Comparison of ENCODE assay signal across 27 cellular contexts in the genomic region with DNA sequence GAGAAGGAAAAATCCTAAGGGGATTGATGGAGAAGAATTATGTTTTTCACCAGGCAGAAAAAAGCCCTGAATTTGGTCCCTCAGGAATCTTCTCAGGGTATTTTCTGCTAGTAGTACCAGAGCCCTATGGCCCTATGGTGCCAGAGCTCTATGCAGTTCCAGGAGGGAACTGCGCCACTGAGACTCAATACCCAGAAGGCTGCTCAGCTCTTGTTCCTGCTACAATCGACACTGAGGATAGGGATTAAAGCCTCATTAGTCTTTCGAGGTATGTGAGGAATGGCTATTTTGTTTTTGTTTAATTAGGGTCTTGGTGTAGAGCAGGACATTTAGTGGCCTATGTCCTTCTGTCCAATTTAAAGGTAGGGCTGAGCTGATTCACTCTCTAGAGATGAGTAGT. TPM values are rescaled to one million over a fixed set of nuclear protein-coding genes. Genes with fewer than 3 reads are reported as not detected.
"Had no signal": no experiment of that assay in that cellular context is flagged by ENCODE, and none has a peak within 500 bp of the region (broad histone marks: within the 10 kb centered on the region; RNA-seq: fewer than 3 reads in every experiment).

No MANE protein-coding gene starts in this region.

- H3K4me3 Mint-ChIP-seq: activated CD4-positive, alpha-beta memory T cell treated with anti-CD3 and anti-CD28 coated beads for 36 hours; activated CD4-positive, alpha-beta T cell treated with anti-CD3 and anti-CD28 coated beads, Interleukin-2, amount 10 ng/mL, durations not matched to agents 7 days and 5 days; activated naive CD8-positive, alpha-beta T cell treated with anti-CD3 and anti-CD28 coated beads, Interleukin-2, amount 50 U/mL, for 24 hours; activated T-cell treated with anti-CD3 and anti-CD28 coated beads, Interleukin-2, amount 50 U/mL, for 4 hours; brain; central memory CD8-positive, alpha-beta T cell; T-helper 17 cell had no signal

- H3K27ac ChIP-seq: Peyer's patch, RWPE1, SJCRH30 had no signal

- H3K9me3 Mint-ChIP-seq: activated CD4-positive, alpha-beta memory T cell treated with anti-CD3 and anti-CD28 coated beads for 36 hours; activated CD4-positive, alpha-beta T cell treated with anti-CD3 and anti-CD28 coated beads, Interleukin-2, amount 10 ng/mL, durations not matched to agents 7 days and 5 days; activated naive CD4-positive, alpha-beta T cell treated with anti-CD3 and anti-CD28 coated beads, Interleukin-2, amount 50 U/mL, for 72 hours; activated naive CD8-positive, alpha-beta T cell treated with anti-CD3 and anti-CD28 coated beads, Interleukin-2, amount 50 U/mL, for 24 hours; activated T-cell treated with anti-CD3 and anti-CD28 coated beads, Interleukin-2, amount 50 U/mL, for 4 hours; brain; central memory CD8-positive, alpha-beta T cell had no signal

- H3K9me3 ChIP-seq: Peyer's patch, SJCRH30 had no signal

- H3K36me3 ChIP-seq: Peyer's patch, SJCRH30 had no signal

- H3K27ac Mint-ChIP-seq: activated CD4-positive, alpha-beta memory T cell treated with anti-CD3 and anti-CD28 coated beads for 36 hours; activated naive CD4-positive, alpha-beta T cell treated with anti-CD3 and anti-CD28 coated beads, Interleukin-2, amount 50 U/mL, for 72 hours; activated naive CD8-positive, alpha-beta T cell treated with anti-CD3 and anti-CD28 coated beads, Interleukin-2, amount 50 U/mL, for 24 hours; brain; T-helper 17 cell had no signal

- H3K4me3 ChIP-seq: Peyer's patch, SJCRH30 had no signal

- H3K4me1 Mint-ChIP-seq: activated CD4-positive, alpha-beta T cell treated with anti-CD3 and anti-CD28 coated beads, Interleukin-2, amount 10 ng/mL, durations not matched to agents 7 days and 5 days; activated naive CD8-positive, alpha-beta T cell treated with anti-CD3 and anti-CD28 coated beads, Interleukin-2, amount 50 U/mL, for 24 hours; central memory CD8-positive, alpha-beta T cell; T-helper 17 cell had no signal

- H3K4me1 ChIP-seq: Peyer's patch, SJCRH30 had no signal

- H3K27me3 Mint-ChIP-seq: brain had no signal

- H3K27me3 ChIP-seq: Peyer's patch had no signal

- H3K36me3 Mint-ChIP-seq: activated CD4-positive, alpha-beta memory T cell treated with anti-CD3 and anti-CD28 coated beads for 36 hours; activated naive CD4-positive, alpha-beta T cell treated with anti-CD3 and anti-CD28 coated beads, Interleukin-2, amount 50 U/mL, for 72 hours; brain had no signal

- ATAC-seq: activated naive CD4-positive, alpha-beta T cell treated with anti-CD3 and anti-CD28 coated beads, Interleukin-2, amount 50 U/mL, for 72 hours; activated naive CD8-positive, alpha-beta T cell treated with anti-CD3 and anti-CD28 coated beads, Interleukin-2, amount 50 U/mL, for 24 hours; activated T-cell treated with anti-CD3 and anti-CD28 coated beads, Interleukin-2, amount 50 U/mL, for 4 hours; SK-N-SH treated with all-trans-retinoic acid at 6 μM for 48 hours; T-helper 17 cell had no signal

- DNase-seq: activated CD4-positive, alpha-beta memory T cell treated with anti-CD3 and anti-CD28 coated beads for 36 hours; activated CD4-positive, alpha-beta T cell treated with anti-CD3 and anti-CD28 coated beads, Interleukin-2, amount 10 ng/mL, durations not matched to agents 7 days and 5 days; activated CD4-positive, CD25-positive, alpha-beta regulatory T cell; activated CD8-positive, alpha-beta memory T cell treated with anti-CD3 and anti-CD28 coated beads for 24 hours; activated effector memory CD4-positive, alpha-beta T cell treated with anti-CD3 and anti-CD28 coated beads, Interleukin-2, amount 50 U/mL, for 16 hours; activated naive CD4-positive, alpha-beta T cell treated with Interleukin-2 at 50 U/mL for 16 hours; activated naive CD8-positive, alpha-beta T cell treated with anti-CD3 and anti-CD28 coated beads, Interleukin-2, amount 50 U/mL, for 24 hours; activated T-cell treated with anti-CD3 and anti-CD28 coated beads, Interleukin-2, amount 50 U/mL, for 4 hours; amniotic stem cell; Kasumi-1; NCI-H146; NCI-H187 treated with DMSO at 0.1 percent for 48 hours; NCI-H2081 treated with DMSO at 0.1 percent for 48 hours; NCI-H2171; NCI-H226; NCI-H526 treated with DMSO at 0.1 percent for 48 hours; Peyer's patch; Right ventricle myocardium superior; SJCRH30; SW 1271; T-helper 17 cell; T-helper 9 cell had no signal

RNA-seq across cellular contexts. Expression of gene CNRIP1, which starts 45.7 kb away (rescaled TPM):
- total RNA-seq: activated CD4-positive, alpha-beta memory T cell treated with anti-CD3 and anti-CD28 coated beads for 36 hours; activated CD4-positive, alpha-beta T cell treated with anti-CD3 and anti-CD28 coated beads, Interleukin-2, amount 10 ng/mL, durations not matched to agents 7 days and 5 days; activated naive CD4-positive, alpha-beta T cell treated with anti-CD3 and anti-CD28 coated beads, Interleukin-2, amount 50 U/mL, for 72 hours had no signal
